ENCODE assay signal across 1 cellular context in the genomic region with DNA sequence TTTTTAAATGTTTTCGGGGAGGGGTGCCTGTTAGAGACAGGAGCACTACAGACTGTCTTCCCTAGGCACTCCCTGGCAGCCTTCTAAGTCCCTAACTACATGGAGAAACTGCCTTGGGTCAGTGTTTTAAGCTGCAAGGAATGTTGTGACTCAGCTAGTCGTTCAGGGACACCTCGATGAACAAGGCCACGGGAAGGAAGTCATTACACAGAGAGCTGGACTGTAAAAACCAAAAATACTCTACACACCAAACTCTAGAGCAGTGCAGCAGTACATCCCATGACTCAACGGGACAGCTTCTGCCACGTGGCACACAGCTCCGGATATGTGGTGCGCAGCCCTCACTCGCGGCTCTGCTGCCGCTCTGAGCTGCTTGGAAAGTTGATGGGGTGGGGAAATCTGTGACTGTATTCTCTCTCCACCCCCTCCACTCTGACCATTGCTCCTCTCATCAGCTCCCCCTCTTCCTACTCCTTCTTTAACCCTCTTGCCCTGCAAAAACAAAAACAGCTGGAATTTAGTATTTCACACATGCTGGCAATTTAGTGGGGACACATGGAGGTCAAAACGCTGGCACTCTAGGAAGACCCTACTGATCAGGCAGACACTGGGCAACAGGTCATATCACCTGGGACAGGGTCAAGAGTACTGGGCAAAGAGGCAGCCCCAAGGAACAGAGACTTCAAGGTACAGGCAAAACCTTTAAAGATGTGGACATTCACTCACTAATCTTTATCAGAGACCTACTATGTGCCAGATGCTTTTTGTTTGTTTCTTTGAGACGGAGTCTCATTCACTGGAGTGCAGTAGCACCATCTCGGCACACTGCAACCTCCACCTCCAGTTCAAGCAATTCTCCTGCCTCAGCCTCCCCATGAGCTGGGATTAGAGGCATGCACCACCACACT.
TF ChIP-seq lines count a peak whose summit lies in the region.

No MANE protein-coding gene starts in this region.

TF ChIP-seq in HepG2, 621 proteins besides CTCF, POLR2A, EP300 and RAD21 (continued from another document and continues in another):
- TF ChIP-seq, protein P1, sequence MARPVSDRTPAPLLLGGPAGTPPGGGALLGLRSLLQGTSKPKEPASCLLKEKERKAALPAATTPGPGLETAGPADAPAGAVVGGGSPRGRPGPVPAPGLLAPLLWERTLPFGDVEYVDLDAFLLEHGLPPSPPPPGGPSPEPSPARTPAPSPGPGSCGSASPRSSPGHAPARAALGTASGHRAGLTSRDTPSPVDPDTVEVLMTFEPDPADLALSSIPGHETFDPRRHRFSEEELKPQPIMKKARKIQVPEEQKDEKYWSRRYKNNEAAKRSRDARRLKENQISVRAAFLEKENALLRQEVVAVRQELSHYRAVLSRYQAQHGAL (CRISPR knock-in tag; IDR thresholded peaks at IDR 0.05; ENCODE audit: not compliant biosample characterization), result no peak
- TF ChIP-seq, protein P2, sequence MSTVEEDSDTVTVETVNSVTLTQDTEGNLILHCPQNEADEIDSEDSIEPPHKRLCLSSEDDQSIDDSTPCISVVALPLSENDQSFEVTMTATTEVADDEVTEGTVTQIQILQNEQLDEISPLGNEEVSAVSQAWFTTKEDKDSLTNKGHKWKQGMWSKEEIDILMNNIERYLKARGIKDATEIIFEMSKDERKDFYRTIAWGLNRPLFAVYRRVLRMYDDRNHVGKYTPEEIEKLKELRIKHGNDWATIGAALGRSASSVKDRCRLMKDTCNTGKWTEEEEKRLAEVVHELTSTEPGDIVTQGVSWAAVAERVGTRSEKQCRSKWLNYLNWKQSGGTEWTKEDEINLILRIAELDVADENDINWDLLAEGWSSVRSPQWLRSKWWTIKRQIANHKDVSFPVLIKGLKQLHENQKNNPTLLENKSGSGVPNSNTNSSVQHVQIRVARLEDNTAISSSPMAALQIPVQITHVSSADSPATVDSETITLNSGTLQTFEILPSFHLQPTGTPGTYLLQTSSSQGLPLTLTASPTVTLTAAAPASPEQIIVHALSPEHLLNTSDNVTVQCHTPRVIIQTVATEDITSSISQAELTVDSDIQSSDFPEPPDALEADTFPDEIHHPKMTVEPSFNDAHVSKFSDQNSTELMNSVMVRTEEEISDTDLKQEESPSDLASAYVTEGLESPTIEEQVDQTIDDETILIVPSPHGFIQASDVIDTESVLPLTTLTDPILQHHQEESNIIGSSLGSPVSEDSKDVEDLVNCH (CRISPR knock-in tag; IDR thresholded peaks at IDR 0.05), result peak; percentile 71; the same call in 1 of the 2 replicates
- TF ChIP-seq RXRA (CRISPR knock-in tag; IDR thresholded peaks at IDR 0.05) (no peak), ELF1 (CRISPR knock-in tag; IDR thresholded peaks at IDR 0.05) (no peak), ZNF282 (IDR thresholded peaks at IDR 0.05; ENCODE audit: partially characterized antibody) (no peak), ATF7 (IDR thresholded peaks at IDR 0.05) (no peak), ATF7 (CRISPR knock-in tag; IDR thresholded peaks at IDR 0.05) (peak; percentile 60; the same call in 1 of the 2 replicates), MBD4 (IDR thresholded peaks at IDR 0.05; ENCODE audit: borderline replicate concordance, low read length) (no peak), ZNF17 (CRISPR knock-in tag; IDR thresholded peaks at IDR 0.05) (no peak), NCOA1 (CRISPR knock-in tag; IDR thresholded peaks at IDR 0.05) (no peak), MAFF (IDR thresholded peaks at IDR 0.05; ENCODE audit: low read depth, low read length) (no peak), TBX3 (IDR thresholded peaks at IDR 0.05; ENCODE audit: borderline replicate concordance) (no peak), THYN1 (CRISPR knock-in tag; IDR thresholded peaks at IDR 0.05; ENCODE audit: borderline replicate concordance, low read depth) (no peak), EHMT2 (IDR thresholded peaks at IDR 0.05; ENCODE audit: borderline replicate concordance, low read depth, low read length) (peak; percentile 21; the same call in 1 of the 2 replicates), ZNF569 (CRISPR knock-in tag; IDR thresholded peaks at IDR 0.05; ENCODE audit: borderline replicate concordance) (no peak), TCF7 (IDR thresholded peaks at IDR 0.05; ENCODE audit: low read depth) (no peak), MTA1 (CRISPR knock-in tag; IDR thresholded peaks at IDR 0.05; ENCODE audit: borderline replicate concordance) (no peak), KLF12 (CRISPR knock-in tag; IDR thresholded peaks at IDR 0.05; ENCODE audit: borderline replicate concordance) (no peak), SNRNP70 (IDR thresholded peaks at IDR 0.05; ENCODE audit: low read depth, low read length) (no peak), ZNF513 (CRISPR knock-in tag; conservative IDR thresholded peaks at IDR 0.05) (0 out of 2 replicates have a peak, but pooled peaks have one; percentile 60), HDAC1 (CRISPR knock-in tag; IDR thresholded peaks at IDR 0.05) (no peak), TFDP1 (CRISPR knock-in tag; IDR thresholded peaks at IDR 0.05; ENCODE audit: borderline replicate concordance) (peak; percentile 89; the same call in 1 of the 2 replicates), RFXAP (CRISPR knock-in tag; IDR thresholded peaks at IDR 0.05; ENCODE audit: borderline replicate concordance) (no peak)
- TF ChIP-seq, protein P3, sequence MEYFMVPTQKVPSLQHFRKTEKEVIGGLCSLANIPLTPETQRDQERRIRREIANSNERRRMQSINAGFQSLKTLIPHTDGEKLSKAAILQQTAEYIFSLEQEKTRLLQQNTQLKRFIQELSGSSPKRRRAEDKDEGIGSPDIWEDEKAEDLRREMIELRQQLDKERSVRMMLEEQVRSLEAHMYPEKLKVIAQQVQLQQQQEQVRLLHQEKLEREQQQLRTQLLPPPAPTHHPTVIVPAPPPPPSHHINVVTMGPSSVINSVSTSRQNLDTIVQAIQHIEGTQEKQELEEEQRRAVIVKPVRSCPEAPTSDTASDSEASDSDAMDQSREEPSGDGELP (IDR thresholded peaks at IDR 0.05; ENCODE audit: borderline replicate concordance, low read depth), result no peak
- TF ChIP-seq, protein P4, sequence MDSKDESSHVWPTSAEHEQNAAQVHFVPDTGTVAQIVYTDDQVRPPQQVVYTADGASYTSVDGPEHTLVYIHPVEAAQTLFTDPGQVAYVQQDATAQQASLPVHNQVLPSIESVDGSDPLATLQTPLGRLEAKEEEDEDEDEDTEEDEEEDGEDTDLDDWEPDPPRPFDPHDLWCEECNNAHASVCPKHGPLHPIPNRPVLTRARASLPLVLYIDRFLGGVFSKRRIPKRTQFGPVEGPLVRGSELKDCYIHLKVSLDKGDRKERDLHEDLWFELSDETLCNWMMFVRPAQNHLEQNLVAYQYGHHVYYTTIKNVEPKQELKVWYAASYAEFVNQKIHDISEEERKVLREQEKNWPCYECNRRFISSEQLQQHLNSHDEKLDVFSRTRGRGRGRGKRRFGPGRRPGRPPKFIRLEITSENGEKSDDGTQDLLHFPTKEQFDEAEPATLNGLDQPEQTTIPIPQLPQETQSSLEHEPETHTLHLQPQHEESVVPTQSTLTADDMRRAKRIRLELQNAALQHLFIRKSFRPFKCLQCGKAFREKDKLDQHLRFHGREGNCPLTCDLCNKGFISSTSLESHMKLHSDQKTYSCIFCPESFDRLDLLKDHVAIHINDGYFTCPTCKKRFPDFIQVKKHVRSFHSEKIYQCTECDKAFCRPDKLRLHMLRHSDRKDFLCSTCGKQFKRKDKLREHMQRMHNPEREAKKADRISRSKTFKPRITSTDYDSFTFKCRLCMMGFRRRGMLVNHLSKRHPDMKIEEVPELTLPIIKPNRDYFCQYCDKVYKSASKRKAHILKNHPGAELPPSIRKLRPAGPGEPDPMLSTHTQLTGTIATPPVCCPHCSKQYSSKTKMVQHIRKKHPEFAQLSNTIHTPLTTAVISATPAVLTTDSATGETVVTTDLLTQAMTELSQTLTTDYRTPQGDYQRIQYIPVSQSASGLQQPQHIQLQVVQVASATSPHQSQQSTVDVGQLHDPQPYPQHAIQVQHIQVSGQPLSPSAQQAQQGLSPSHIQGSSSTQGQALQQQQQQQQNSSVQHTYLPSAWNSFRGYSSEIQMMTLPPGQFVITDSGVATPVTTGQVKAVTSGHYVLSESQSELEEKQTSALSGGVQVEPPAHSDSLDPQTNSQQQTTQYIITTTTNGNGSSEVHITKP (CRISPR knock-in tag; IDR thresholded peaks at IDR 0.05; ENCODE audit: low read depth), result 0 out of 2 replicates have a peak, but pooled peaks have one; percentile 41
- TF ChIP-seq, protein P5, sequence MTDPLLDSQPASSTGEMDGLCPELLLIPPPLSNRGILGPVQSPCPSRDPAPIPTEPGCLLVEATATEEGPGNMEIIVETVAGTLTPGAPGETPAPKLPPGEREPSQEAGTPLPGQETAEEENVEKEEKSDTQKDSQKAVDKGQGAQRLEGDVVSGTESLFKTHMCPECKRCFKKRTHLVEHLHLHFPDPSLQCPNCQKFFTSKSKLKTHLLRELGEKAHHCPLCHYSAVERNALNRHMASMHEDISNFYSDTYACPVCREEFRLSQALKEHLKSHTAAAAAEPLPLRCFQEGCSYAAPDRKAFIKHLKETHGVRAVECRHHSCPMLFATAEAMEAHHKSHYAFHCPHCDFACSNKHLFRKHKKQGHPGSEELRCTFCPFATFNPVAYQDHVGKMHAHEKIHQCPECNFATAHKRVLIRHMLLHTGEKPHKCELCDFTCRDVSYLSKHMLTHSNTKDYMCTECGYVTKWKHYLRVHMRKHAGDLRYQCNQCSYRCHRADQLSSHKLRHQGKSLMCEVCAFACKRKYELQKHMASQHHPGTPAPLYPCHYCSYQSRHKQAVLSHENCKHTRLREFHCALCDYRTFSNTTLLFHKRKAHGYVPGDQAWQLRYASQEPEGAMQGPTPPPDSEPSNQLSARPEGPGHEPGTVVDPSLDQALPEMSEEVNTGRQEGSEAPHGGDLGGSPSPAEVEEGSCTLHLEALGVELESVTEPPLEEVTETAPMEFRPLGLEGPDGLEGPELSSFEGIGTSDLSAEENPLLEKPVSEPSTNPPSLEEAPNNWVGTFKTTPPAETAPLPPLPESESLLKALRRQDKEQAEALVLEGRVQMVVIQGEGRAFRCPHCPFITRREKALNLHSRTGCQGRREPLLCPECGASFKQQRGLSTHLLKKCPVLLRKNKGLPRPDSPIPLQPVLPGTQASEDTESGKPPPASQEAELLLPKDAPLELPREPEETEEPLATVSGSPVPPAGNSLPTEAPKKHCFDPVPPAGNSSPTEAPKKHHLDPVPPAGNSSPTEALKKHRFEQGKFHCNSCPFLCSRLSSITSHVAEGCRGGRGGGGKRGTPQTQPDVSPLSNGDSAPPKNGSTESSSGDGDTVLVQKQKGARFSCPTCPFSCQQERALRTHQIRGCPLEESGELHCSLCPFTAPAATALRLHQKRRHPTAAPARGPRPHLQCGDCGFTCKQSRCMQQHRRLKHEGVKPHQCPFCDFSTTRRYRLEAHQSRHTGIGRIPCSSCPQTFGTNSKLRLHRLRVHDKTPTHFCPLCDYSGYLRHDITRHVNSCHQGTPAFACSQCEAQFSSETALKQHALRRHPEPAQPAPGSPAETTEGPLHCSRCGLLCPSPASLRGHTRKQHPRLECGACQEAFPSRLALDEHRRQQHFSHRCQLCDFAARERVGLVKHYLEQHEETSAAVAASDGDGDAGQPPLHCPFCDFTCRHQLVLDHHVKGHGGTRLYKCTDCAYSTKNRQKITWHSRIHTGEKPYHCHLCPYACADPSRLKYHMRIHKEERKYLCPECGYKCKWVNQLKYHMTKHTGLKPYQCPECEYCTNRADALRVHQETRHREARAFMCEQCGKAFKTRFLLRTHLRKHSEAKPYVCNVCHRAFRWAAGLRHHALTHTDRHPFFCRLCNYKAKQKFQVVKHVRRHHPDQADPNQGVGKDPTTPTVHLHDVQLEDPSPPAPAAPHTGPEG (CRISPR knock-in tag; IDR thresholded peaks at IDR 0.05), result no peak
- TF ChIP-seq, protein P6, sequence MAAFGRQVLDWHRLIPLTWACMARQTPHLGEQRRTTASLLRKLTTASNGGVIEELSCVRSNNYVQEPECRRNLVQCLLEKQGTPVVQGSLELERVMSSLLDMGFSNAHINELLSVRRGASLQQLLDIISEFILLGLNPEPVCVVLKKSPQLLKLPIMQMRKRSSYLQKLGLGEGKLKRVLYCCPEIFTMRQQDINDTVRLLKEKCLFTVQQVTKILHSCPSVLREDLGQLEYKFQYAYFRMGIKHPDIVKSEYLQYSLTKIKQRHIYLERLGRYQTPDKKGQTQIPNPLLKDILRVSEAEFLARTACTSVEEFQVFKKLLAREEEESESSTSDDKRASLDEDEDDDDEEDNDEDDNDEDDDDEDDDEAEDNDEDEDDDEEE (CRISPR knock-in tag; IDR thresholded peaks at IDR 0.05), result 0 out of 2 replicates have a peak, but pooled peaks have one; percentile 22
